ENCODE assay signal across 2 cellular contexts in the genomic region with DNA sequence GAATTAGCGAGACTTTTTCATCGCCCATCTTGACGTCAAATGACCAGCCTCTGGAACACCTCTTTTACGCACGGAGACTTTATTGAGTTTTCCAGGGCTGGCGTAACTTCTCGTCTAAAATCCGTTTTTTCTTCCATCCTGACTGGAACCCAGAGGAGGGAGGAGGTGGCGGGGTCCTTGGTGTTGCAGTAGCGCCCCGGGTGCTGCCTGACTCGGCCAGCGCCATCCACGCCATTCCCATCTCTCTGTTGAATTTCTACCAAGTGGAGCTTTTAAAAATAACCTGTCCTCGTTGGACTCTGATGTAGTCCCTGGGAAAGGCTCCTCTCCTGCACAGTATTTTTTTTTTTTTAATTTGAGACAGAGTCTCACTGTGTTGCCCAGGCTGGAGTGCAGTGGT.
TF ChIP-seq lines count a peak whose summit lies in the region.

No MANE protein-coding gene starts in this region.

TF ChIP-seq in H1, 55 proteins besides CTCF, POLR2A, EP300 and RAD21:
- TF ChIP-seq MAFK (IDR thresholded peaks at IDR 0.05; ENCODE audit: low read depth, low read length) (no peak), GABPA (IDR thresholded peaks at IDR 0.05; ENCODE audit: borderline replicate concordance, insufficient read depth, low read length) (no peak), HDAC2 (IDR thresholded peaks at IDR 0.05; ENCODE audit: borderline replicate concordance in 1 of 2, low read depth in 2 of 2, low read length in 2 of 2) (no peak), HDAC6 (IDR thresholded peaks at IDR 0.05; ENCODE audit: low read depth, low read length) (no peak), POLR2AphosphoS5 (IDR thresholded peaks at IDR 0.05; ENCODE audit: low read depth, low read length) (no peak), RFX5 (IDR thresholded peaks at IDR 0.05; ENCODE audit: borderline replicate concordance, low read depth, low read length) (no peak), SP1 (IDR thresholded peaks at IDR 0.05; ENCODE audit: low read depth, low read length) (no peak), BACH1 (IDR thresholded peaks at IDR 0.05; ENCODE audit: low read length) (no peak), SIN3A (conservative IDR thresholded peaks at IDR 0.05 in 1 of 2, IDR thresholded peaks at IDR 0.05 in 1 of 2; ENCODE audit: low read depth in 1 of 2, low read length in 2 of 2) (no peak), KDM4A (IDR thresholded peaks at IDR 0.05; ENCODE audit: low read depth, low read length, severe bottlenecking) (no peak), FOSL1 (IDR thresholded peaks at IDR 0.05; ENCODE audit: insufficient read depth, low read depth, low read length) (no peak), CHD2 (IDR thresholded peaks at IDR 0.05; ENCODE audit: low read length) (no peak), CEBPB (IDR thresholded peaks at IDR 0.05; ENCODE audit: low read depth, low read length) (no peak), ZNF274 (IDR thresholded peaks at IDR 0.05; ENCODE audit: borderline replicate concordance, extremely low read depth, low read length) (no peak), SUZ12 (IDR thresholded peaks at IDR 0.05; ENCODE audit: low read length) (no peak), ASH2L (IDR thresholded peaks at IDR 0.05; ENCODE audit: low read length) (no peak), SP4 (IDR thresholded peaks at IDR 0.05; ENCODE audit: low read length) (no peak)
- TF ChIP-seq, protein P1, sequence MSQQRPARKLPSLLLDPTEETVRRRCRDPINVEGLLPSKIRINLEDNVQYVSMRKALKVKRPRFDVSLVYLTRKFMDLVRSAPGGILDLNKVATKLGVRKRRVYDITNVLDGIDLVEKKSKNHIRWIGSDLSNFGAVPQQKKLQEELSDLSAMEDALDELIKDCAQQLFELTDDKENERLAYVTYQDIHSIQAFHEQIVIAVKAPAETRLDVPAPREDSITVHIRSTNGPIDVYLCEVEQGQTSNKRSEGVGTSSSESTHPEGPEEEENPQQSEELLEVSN (IDR thresholded peaks at IDR 0.05), result no peak

TF ChIP-seq in SK-N-SH, 30 proteins besides CTCF, POLR2A, EP300 and RAD21:
- TF ChIP-seq, protein P2, sequence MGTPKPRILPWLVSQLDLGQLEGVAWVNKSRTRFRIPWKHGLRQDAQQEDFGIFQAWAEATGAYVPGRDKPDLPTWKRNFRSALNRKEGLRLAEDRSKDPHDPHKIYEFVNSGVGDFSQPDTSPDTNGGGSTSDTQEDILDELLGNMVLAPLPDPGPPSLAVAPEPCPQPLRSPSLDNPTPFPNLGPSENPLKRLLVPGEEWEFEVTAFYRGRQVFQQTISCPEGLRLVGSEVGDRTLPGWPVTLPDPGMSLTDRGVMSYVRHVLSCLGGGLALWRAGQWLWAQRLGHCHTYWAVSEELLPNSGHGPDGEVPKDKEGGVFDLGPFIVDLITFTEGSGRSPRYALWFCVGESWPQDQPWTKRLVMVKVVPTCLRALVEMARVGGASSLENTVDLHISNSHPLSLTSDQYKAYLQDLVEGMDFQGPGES (IDR thresholded peaks at IDR 0.05; ENCODE audit: low read depth, low read length), result no peak
- TF ChIP-seq, protein P3, sequence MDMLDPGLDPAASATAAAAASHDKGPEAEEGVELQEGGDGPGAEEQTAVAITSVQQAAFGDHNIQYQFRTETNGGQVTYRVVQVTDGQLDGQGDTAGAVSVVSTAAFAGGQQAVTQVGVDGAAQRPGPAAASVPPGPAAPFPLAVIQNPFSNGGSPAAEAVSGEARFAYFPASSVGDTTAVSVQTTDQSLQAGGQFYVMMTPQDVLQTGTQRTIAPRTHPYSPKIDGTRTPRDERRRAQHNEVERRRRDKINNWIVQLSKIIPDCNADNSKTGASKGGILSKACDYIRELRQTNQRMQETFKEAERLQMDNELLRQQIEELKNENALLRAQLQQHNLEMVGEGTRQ (IDR thresholded peaks at IDR 0.05; ENCODE audit: borderline replicate concordance, low read depth, low read length), result no peak
- no peak for TF ChIP-seq TEAD4 (IDR thresholded peaks at IDR 0.05; ENCODE audit: borderline replicate concordance, insufficient read depth)
- TF ChIP-seq JUND (IDR thresholded peaks at IDR 0.05), result no peak
- TF ChIP-seq FOSL2 (IDR thresholded peaks at IDR 0.05; ENCODE audit: borderline replicate concordance, low read depth), result no peak
- TF ChIP-seq, protein P4, sequence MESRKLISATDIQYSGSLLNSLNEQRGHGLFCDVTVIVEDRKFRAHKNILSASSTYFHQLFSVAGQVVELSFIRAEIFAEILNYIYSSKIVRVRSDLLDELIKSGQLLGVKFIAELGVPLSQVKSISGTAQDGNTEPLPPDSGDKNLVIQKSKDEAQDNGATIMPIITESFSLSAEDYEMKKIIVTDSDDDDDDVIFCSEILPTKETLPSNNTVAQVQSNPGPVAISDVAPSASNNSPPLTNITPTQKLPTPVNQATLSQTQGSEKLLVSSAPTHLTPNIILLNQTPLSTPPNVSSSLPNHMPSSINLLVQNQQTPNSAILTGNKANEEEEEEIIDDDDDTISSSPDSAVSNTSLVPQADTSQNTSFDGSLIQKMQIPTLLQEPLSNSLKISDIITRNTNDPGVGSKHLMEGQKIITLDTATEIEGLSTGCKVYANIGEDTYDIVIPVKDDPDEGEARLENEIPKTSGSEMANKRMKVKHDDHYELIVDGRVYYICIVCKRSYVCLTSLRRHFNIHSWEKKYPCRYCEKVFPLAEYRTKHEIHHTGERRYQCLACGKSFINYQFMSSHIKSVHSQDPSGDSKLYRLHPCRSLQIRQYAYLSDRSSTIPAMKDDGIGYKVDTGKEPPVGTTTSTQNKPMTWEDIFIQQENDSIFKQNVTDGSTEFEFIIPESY (IDR thresholded peaks at IDR 0.05; ENCODE audit: borderline replicate concordance, low read depth), result no peak
- TF ChIP-seq ELF1 (IDR thresholded peaks at IDR 0.05), result no peak
- TF ChIP-seq RXRA (IDR thresholded peaks at IDR 0.05; ENCODE audit: borderline replicate concordance, low read depth), result no peak
- TF ChIP-seq GATA2 (CRISPR knock-in tag; IDR thresholded peaks at IDR 0.05), result no peak
